Comparison of ENCODE assay signal across 23 cellular contexts in genomic region chr4:95263960-95264359, GRCh38.
"Had no signal": no experiment of that assay in that cellular context is flagged by ENCODE, and none has a peak within 500 bp of the region (broad histone marks: within the 10 kb centered on the region; RNA-seq: fewer than 3 reads in every experiment).

No MANE protein-coding gene starts in this region.

- FAIRE-seq: TTC549 had no signal

- H3K27ac ChIP-seq: brain microvascular endothelial cell, VCaP had no signal

- DNase-seq: activated CD4-positive, alpha-beta memory T cell treated with anti-CD3 and anti-CD28 coated beads for 36 hours; activated CD4-positive, alpha-beta T cell treated with anti-CD3 and anti-CD28 coated beads, Interleukin-2, amount 10 ng/mL, durations not matched to agents 7 days and 5 days; activated CD4-positive, CD25-positive, alpha-beta regulatory T cell; activated gamma-delta T cell; activated naive CD4-positive, alpha-beta T cell treated with anti-CD3 and anti-CD28 coated beads for 36 hours; activated T-cell treated with anti-CD3 and anti-CD28 coated beads for 4 hours; activated T-cell treated with anti-CD3 and anti-CD28 coated beads, Interleukin-2, amount 50 U/mL, for 48 hours; brain microvascular endothelial cell; MG63; MV-4-11; NCI-H1105; NCI-H1436 treated with DMSO at 0.1 percent for 48 hours; NCI-H187; NCI-H2081; NCI-H2171; NCI-H2227 treated with DMSO at 0.1 percent for 48 hours; NCI-H526; NCI-H82; SIG-M5; T-helper 2 cell; T1000 had no signal

- H3K4me3 ChIP-seq: MG63 had no signal
